ENCODE assay signal across 8 cellular contexts in the genomic region with DNA sequence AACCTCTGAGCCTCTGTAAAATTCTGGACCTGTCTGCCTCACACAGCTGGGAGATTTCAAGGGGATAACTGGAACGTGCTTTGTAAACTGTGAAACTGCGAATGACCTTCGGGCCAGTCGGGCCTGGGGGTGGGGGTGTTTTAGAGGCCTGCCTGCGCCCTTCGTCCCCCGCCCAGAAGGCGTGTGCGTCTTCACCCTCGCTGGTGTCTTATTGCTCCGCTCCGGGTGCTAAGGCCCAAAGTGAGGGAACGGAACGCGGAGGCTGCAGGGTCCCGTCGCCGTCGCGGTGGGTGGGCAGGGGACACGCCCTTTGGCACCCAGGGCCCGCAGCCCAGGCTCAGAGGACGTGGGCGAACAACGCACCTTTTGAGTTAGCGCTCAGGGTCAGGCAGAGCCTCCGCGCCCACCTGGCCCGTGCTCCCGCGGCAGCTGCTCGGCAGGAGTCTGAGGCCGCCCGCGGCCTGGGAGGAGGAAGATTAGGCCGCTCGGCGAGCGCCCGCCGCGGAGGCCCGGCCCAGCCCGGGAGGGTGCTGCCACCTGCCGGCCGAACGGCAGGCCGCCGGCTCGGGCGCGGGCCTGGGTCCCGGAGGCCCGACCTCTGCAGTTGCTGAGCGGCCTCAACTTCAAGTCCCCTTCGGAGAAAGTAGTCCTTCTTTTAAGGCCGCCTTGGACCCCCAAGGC. TPM values are rescaled to one million over a fixed set of nuclear protein-coding genes. Genes with fewer than 3 reads are reported as not detected.
DNase-seq lines count a peak whose midpoint lies in the region; TF ChIP-seq lines count a peak whose summit lies in the region.

No MANE protein-coding gene starts in this region.

- no peak overlapping the region for H3K4me3 Mint-ChIP-seq in MCF 10A (ENCODE audit: unreplicated experiment)

- TF ChIP-seq CTCF in WERI-Rb-1 (IDR thresholded peaks at IDR 0.05; ENCODE audit: low read depth, low read length), result peak; percentile 87
- peak; percentile 80 for TF ChIP-seq CTCF in MCF 10A (IDR thresholded peaks at IDR 0.05; ENCODE audit: unreplicated experiment)

- no peaks in the 10 kb centered on the region for H3K27me3 Mint-ChIP-seq in MCF 10A (ENCODE audit: insufficient read depth, unreplicated experiment)

- H3K36me3 ChIP-seq in WERI-Rb-1, result peaks cover 13% of the 10 kb centered on the region

- no peaks in the 10 kb centered on the region for H3K9me3 ChIP-seq in WERI-Rb-1 (ENCODE audit: severe bottlenecking)

- H3K36me3 Mint-ChIP-seq in MCF 10A (ENCODE audit: insufficient read depth, unreplicated experiment), result peaks cover 8% of the 10 kb centered on the region

- peaks cover 18% of the 10 kb centered on the region for H3K4me1 Mint-ChIP-seq in MCF 10A (ENCODE audit: insufficient read depth, unreplicated experiment)

- POLR2A ChIA-PET in MCF 10A (lab: Yijun Ruan, JAX), result interaction anchor here (0.6 to 5.6 kb wide), 12 partner anchors 9 to 150 kb away, joined by 3 to 51 read pairs (median 4); partner anchors contain the start of genes C1QL1, EFTUD2 and NMT1

- H3K4me3 ChIP-seq in WERI-Rb-1 (ENCODE audit: low read depth, low read length), result peak overlapping the region; percentile 39

- DNase-seq in SIG-M5 treated with dmso at 0.1 percent for 504 hours (lab: John Stamatoyannopoulos, UW; ENCODE audit: unreplicated experiment) (peak; percentile 18), SIG-M5 (lab: John Stamatoyannopoulos, UW) (no peak), NCI-H1105 (lab: John Stamatoyannopoulos, UW) (peak; percentile 42), WERI-Rb-1 (peak; percentile 86), MCF 10A (ENCODE audit: unreplicated experiment) (peak; percentile 56), iPS-NIHi7 (ENCODE audit: extremely low spot score) (peak; percentile 93), SW 1271 (lab: John Stamatoyannopoulos, UW) (no peak)
- DNase-seq in stimulated activated CD4-positive, alpha-beta T cell treated with anti-CD3 and anti-CD28 coated beads, Interleukin-12 subunit alpha, Interleukin-12 subunit beta, amount 100 ng/mL, for 4 hours, result peak; percentile 70

- CTCF ChIA-PET in MCF 10A (lab: Yijun Ruan, JAX), result interaction anchor here (0.5 to 12.2 kb wide), 48 partner anchors 9 to 319 kb away, joined by 3 to 211 read pairs (median 4); partner anchors contain the start of genes ACBD4, EFTUD2, GFAP and PLCD3

- H3K27ac ChIP-seq in WERI-Rb-1, result peak overlapping the region; percentile 79

- H3K27me3 ChIP-seq in WERI-Rb-1 (ENCODE audit: insufficient read depth, low read depth, severe bottlenecking), result no peaks in the 10 kb centered on the region

- H3K9me3 Mint-ChIP-seq in MCF 10A (ENCODE audit: unreplicated experiment), result no peaks in the 10 kb centered on the region

- BruUV-seq in MCF 10A (replicated peaks; lab: Mats Ljungman, UMichigan), result no TSS peak

- intact Hi-C loops in MCF 10A (cut with micrococcal nuclease), result loop anchor here (1.0 kb wide), 2 partner anchors 101 to 246 kb away; no protein-coding TSS in a partner anchor

- H3K27ac Mint-ChIP-seq in MCF 10A (ENCODE audit: low read depth, unreplicated experiment), result no peak overlapping the region

RNA-seq across cellular contexts. Expression of gene DCAKD, which starts 29.7 kb away (rescaled TPM):
- 23.1 and 23.3 TPM in 2 replicates for total RNA-seq in MCF 10A (2022)

RNA-seq across cellular contexts. Expression of gene NMT1, which starts 39.4 kb away (rescaled TPM):
- total RNA-seq in MCF 10A (2022), result 85.3 and 89.7 TPM in 2 replicates

RNA-seq across cellular contexts. Expression of gene C1QL1, which starts 53.6 kb away (rescaled TPM):
- total RNA-seq in MCF 10A (2022), result 0.56 and 0.96 TPM in 2 replicates

Comparison
In these comparisons a context has a peak if more than half of its experiments do, and no peak if none do; other contexts are left out.
1. DNase-seq: peak in SIG-M5 treated with dmso at 0.1 percent for 504 hours (single experiment), NCI-H1105 (single experiment), WERI-Rb-1 (single experiment), MCF 10A (single experiment), iPS-NIHi7 (single experiment) and stimulated activated CD4-positive, alpha-beta T cell treated with anti-CD3 and anti-CD28 coated beads, Interleukin-12 subunit alpha, Interleukin-12 subunit beta, amount 100 ng/mL, for 4 hours (single experiment); none in SIG-M5 (single experiment) and SW 1271 (0 of 2).